In genomic region chr1:43722825-43723224, GRCh38 we compare ENCODE assay signal across 2 cellular contexts.
TF ChIP-seq lines count a peak whose summit lies in the region.

No MANE protein-coding gene starts in this region.

TF ChIP-seq in GM23338, 12 proteins besides CTCF, POLR2A, EP300 and RAD21:
- TF ChIP-seq JUNB (IDR thresholded peaks at IDR 0.05; ENCODE audit: unreplicated experiment): no peak
- no peak for TF ChIP-seq ZNF462 (CRISPR knock-in tag; IDR thresholded peaks at IDR 0.05)
- no peak for TF ChIP-seq ZNF114 (CRISPR knock-in tag; IDR thresholded peaks at IDR 0.05)
- no peak for TF ChIP-seq EZH2phosphoT487 (IDR thresholded peaks at IDR 0.05; ENCODE audit: unreplicated experiment)
- TF ChIP-seq NANOG (IDR thresholded peaks at IDR 0.05; ENCODE audit: borderline replicate concordance): no peak
- TF ChIP-seq ETS1 (IDR thresholded peaks at IDR 0.05): no peak
- no peak for TF ChIP-seq STAT1 (IDR thresholded peaks at IDR 0.05; ENCODE audit: unreplicated experiment)
- no peak for TF ChIP-seq EZH2 (IDR thresholded peaks at IDR 0.05; ENCODE audit: low read depth, unreplicated experiment)
- no peak for TF ChIP-seq POLR2AphosphoS5 (IDR thresholded peaks at IDR 0.05; ENCODE audit: low read depth)
- no peak for TF ChIP-seq REST (IDR thresholded peaks at IDR 0.05; ENCODE audit: unreplicated experiment)
- no peak for TF ChIP-seq ZNF331 (CRISPR knock-in tag; IDR thresholded peaks at IDR 0.05; ENCODE audit: low read depth)
- TF ChIP-seq CREB1 (CRISPR knock-in tag; IDR thresholded peaks at IDR 0.05; ENCODE audit: low read depth): no peak
TF ChIP-seq in GM23338: peak in this region for 0.

TF ChIP-seq in K562, 482 proteins besides CTCF, POLR2A, EP300 and RAD21:
- TF ChIP-seq ILF3 (IDR thresholded peaks at IDR 0.05; ENCODE audit: borderline replicate concordance): no peak
- TF ChIP-seq ZFP91 (CRISPR knock-in tag; IDR thresholded peaks at IDR 0.05): no peak
- TF ChIP-seq HNRNPK (IDR thresholded peaks at IDR 0.05; ENCODE audit: low read depth, low read length, poor library complexity, severe bottlenecking): no peak
- no peak for TF ChIP-seq SRSF7 (optimal IDR thresholded peaks at IDR 0.05; ENCODE audit: low read depth, low read length)
- TF ChIP-seq GATAD2B (IDR thresholded peaks at IDR 0.05; ENCODE audit: borderline replicate concordance): no peak
- no peak for TF ChIP-seq ZNF699 (CRISPR knock-in tag; IDR thresholded peaks at IDR 0.05; ENCODE audit: insufficient replicate concordance)
- TF ChIP-seq ELK3 (CRISPR knock-in tag; IDR thresholded peaks at IDR 0.05): no peak
- TF ChIP-seq ZBTB49 (CRISPR knock-in tag; IDR thresholded peaks at IDR 0.05; ENCODE audit: borderline replicate concordance): no peak
